1 cellular context compared by ENCODE assay signal in the genomic region with DNA sequence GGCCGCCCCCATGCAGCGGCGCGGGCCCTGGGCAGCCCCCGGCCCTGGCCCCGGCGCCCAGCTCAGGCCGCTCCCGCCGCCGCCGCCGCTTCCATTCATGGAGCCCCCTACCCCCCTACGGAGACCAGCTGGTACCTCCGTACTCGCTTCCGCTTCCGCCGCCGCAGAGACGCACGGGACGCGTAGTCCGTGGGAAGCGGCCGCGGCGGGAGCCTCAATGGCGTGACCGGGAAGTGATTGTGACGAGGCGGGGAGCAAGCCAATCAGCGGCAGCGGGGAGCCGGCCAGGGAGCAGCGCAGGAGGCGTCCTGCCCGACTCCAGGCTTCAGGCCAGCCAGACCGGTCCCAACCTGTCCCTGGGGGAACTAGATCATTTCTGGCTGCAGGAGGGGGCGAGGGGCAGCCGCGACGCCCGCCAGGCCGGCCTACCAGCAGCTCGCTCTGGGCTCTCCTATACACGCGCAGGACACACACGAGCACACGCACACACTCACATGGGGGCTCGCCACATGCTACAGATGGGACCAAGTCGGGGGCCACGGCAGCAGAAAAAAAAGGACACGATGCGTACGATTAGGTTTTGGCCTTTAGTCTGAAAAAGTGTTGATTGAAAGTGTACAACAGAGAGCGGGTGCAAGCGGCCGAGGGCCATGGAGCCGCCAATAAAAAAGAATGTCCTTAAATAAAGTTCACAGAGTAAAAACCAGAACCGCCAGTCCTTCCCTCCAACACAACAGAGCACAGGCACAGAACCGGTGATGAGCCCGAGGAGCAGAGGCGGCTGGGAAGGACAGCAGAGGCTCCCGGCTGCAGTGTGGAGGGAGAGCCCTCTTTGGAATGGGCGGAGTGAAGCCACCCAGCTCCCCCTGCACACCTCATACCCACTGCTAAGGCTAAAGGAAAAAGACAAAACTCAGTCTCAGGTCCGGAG.
TF ChIP-seq lines count a peak whose summit lies in the region.

A gene with protein sequence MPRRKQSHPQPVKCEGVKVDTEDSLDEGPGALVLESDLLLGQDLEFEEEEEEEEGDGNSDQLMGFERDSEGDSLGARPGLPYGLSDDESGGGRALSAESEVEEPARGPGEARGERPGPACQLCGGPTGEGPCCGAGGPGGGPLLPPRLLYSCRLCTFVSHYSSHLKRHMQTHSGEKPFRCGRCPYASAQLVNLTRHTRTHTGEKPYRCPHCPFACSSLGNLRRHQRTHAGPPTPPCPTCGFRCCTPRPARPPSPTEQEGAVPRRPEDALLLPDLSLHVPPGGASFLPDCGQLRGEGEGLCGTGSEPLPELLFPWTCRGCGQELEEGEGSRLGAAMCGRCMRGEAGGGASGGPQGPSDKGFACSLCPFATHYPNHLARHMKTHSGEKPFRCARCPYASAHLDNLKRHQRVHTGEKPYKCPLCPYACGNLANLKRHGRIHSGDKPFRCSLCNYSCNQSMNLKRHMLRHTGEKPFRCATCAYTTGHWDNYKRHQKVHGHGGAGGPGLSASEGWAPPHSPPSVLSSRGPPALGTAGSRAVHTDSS (minus strand): TSS at position 109 of the 931 bp plus-strand sequence. CDS start 208 bp downstream, outside the sequence.

TF ChIP-seq in K562, 482 proteins besides CTCF, POLR2A, EP300 and RAD21 (continued from another document and continues in another):
- TF ChIP-seq, protein P1, sequence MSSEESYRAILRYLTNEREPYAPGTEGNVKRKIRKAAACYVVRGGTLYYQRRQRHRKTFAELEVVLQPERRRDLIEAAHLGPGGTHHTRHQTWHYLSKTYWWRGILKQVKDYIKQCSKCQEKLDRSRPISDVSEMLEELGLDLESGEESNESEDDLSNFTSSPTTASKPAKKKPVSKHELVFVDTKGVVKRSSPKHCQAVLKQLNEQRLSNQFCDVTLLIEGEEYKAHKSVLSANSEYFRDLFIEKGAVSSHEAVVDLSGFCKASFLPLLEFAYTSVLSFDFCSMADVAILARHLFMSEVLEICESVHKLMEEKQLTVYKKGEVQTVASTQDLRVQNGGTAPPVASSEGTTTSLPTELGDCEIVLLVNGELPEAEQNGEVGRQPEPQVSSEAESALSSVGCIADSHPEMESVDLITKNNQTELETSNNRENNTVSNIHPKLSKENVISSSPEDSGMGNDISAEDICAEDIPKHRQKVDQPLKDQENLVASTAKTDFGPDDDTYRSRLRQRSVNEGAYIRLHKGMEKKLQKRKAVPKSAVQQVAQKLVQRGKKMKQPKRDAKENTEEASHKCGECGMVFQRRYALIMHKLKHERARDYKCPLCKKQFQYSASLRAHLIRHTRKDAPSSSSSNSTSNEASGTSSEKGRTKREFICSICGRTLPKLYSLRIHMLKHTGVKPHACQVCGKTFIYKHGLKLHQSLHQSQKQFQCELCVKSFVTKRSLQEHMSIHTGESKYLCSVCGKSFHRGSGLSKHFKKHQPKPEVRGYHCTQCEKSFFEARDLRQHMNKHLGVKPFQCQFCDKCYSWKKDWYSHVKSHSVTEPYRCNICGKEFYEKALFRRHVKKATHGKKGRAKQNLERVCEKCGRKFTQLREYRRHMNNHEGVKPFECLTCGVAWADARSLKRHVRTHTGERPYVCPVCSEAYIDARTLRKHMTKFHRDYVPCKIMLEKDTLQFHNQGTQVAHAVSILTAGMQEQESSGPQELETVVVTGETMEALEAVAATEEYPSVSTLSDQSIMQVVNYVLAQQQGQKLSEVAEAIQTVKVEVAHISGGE (CRISPR knock-in tag; IDR thresholded peaks at IDR 0.05) = peak in 2 of 3 experiments; percentile 44 to 92; a peak in 2 of 6 replicates
- no peak; the same call in 1 of the 2 replicates for TF ChIP-seq CBX1 (IDR thresholded peaks at IDR 0.05; ENCODE audit: low read depth)
- no peak for TF ChIP-seq MYBL2 (IDR thresholded peaks at IDR 0.05; ENCODE audit: low read depth)
- TF ChIP-seq MYBL2 (CRISPR knock-in tag; IDR thresholded peaks at IDR 0.05; ENCODE audit: borderline replicate concordance) = no peak
- TF ChIP-seq, protein P2, sequence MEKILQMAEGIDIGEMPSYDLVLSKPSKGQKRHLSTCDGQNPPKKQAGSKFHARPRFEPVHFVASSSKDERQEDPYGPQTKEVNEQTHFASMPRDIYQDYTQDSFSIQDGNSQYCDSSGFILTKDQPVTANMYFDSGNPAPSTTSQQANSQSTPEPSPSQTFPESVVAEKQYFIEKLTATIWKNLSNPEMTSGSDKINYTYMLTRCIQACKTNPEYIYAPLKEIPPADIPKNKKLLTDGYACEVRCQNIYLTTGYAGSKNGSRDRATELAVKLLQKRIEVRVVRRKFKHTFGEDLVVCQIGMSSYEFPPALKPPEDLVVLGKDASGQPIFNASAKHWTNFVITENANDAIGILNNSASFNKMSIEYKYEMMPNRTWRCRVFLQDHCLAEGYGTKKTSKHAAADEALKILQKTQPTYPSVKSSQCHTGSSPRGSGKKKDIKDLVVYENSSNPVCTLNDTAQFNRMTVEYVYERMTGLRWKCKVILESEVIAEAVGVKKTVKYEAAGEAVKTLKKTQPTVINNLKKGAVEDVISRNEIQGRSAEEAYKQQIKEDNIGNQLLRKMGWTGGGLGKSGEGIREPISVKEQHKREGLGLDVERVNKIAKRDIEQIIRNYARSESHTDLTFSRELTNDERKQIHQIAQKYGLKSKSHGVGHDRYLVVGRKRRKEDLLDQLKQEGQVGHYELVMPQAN (IDR thresholded peaks at IDR 0.05; ENCODE audit: borderline replicate concordance) = peak; percentile 60; the same call in 1 of the 2 replicates
- peak; percentile 65; the same call in 1 of the 2 replicates for TF ChIP-seq ZFX (CRISPR knock-in tag; IDR thresholded peaks at IDR 0.05)
- no peak for TF ChIP-seq RBM17 (IDR thresholded peaks at IDR 0.05; ENCODE audit: borderline replicate concordance, low read depth, low read length)
- TF ChIP-seq SP2 (IDR thresholded peaks at IDR 0.05; ENCODE audit: extremely low read depth, low read depth, low read length, poor library complexity, severe bottlenecking) = no peak
- TF ChIP-seq, protein P3, sequence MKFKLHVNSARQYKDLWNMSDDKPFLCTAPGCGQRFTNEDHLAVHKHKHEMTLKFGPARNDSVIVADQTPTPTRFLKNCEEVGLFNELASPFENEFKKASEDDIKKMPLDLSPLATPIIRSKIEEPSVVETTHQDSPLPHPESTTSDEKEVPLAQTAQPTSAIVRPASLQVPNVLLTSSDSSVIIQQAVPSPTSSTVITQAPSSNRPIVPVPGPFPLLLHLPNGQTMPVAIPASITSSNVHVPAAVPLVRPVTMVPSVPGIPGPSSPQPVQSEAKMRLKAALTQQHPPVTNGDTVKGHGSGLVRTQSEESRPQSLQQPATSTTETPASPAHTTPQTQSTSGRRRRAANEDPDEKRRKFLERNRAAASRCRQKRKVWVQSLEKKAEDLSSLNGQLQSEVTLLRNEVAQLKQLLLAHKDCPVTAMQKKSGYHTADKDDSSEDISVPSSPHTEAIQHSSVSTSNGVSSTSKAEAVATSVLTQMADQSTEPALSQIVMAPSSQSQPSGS (CRISPR knock-in tag; IDR thresholded peaks at IDR 0.05) = no peak
- no peak for TF ChIP-seq FOXJ3 (CRISPR knock-in tag; IDR thresholded peaks at IDR 0.05)
- no peak for TF ChIP-seq RBM39 (optimal IDR thresholded peaks at IDR 0.05; ENCODE audit: low read depth, low read length)
- TF ChIP-seq CREB1 (IDR thresholded peaks at IDR 0.05) = peak; percentile 89
- TF ChIP-seq CREB1 (CRISPR knock-in tag; IDR thresholded peaks at IDR 0.05) = peak; percentile 90
- no peak for TF ChIP-seq HMG20B (CRISPR knock-in tag; IDR thresholded peaks at IDR 0.05)
- TF ChIP-seq, protein P4, sequence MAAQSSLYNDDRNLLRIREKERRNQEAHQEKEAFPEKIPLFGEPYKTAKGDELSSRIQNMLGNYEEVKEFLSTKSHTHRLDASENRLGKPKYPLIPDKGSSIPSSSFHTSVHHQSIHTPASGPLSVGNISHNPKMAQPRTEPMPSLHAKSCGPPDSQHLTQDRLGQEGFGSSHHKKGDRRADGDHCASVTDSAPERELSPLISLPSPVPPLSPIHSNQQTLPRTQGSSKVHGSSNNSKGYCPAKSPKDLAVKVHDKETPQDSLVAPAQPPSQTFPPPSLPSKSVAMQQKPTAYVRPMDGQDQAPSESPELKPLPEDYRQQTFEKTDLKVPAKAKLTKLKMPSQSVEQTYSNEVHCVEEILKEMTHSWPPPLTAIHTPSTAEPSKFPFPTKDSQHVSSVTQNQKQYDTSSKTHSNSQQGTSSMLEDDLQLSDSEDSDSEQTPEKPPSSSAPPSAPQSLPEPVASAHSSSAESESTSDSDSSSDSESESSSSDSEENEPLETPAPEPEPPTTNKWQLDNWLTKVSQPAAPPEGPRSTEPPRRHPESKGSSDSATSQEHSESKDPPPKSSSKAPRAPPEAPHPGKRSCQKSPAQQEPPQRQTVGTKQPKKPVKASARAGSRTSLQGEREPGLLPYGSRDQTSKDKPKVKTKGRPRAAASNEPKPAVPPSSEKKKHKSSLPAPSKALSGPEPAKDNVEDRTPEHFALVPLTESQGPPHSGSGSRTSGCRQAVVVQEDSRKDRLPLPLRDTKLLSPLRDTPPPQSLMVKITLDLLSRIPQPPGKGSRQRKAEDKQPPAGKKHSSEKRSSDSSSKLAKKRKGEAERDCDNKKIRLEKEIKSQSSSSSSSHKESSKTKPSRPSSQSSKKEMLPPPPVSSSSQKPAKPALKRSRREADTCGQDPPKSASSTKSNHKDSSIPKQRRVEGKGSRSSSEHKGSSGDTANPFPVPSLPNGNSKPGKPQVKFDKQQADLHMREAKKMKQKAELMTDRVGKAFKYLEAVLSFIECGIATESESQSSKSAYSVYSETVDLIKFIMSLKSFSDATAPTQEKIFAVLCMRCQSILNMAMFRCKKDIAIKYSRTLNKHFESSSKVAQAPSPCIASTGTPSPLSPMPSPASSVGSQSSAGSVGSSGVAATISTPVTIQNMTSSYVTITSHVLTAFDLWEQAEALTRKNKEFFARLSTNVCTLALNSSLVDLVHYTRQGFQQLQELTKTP (IDR thresholded peaks at IDR 0.05; ENCODE audit: low read depth in 1 of 2, partially characterized antibody in 2 of 2) = no peak
- no peak for TF ChIP-seq ZNF551 (CRISPR knock-in tag; IDR thresholded peaks at IDR 0.05)
- no peak for TF ChIP-seq FOXM1 (IDR thresholded peaks at IDR 0.05; ENCODE audit: low read depth)
- TF ChIP-seq FOXM1 (CRISPR knock-in tag; IDR thresholded peaks at IDR 0.05; ENCODE audit: low read depth) = 0 out of 2 replicates have a peak, but pooled peaks have one; percentile 79
- TF ChIP-seq, protein P5, sequence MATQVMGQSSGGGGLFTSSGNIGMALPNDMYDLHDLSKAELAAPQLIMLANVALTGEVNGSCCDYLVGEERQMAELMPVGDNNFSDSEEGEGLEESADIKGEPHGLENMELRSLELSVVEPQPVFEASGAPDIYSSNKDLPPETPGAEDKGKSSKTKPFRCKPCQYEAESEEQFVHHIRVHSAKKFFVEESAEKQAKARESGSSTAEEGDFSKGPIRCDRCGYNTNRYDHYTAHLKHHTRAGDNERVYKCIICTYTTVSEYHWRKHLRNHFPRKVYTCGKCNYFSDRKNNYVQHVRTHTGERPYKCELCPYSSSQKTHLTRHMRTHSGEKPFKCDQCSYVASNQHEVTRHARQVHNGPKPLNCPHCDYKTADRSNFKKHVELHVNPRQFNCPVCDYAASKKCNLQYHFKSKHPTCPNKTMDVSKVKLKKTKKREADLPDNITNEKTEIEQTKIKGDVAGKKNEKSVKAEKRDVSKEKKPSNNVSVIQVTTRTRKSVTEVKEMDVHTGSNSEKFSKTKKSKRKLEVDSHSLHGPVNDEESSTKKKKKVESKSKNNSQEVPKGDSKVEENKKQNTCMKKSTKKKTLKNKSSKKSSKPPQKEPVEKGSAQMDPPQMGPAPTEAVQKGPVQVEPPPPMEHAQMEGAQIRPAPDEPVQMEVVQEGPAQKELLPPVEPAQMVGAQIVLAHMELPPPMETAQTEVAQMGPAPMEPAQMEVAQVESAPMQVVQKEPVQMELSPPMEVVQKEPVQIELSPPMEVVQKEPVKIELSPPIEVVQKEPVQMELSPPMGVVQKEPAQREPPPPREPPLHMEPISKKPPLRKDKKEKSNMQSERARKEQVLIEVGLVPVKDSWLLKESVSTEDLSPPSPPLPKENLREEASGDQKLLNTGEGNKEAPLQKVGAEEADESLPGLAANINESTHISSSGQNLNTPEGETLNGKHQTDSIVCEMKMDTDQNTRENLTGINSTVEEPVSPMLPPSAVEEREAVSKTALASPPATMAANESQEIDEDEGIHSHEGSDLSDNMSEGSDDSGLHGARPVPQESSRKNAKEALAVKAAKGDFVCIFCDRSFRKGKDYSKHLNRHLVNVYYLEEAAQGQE (CRISPR knock-in tag; IDR thresholded peaks at IDR 0.05; ENCODE audit: low read depth) = peak; percentile 72; the same call in 1 of the 2 replicates
- no peak for TF ChIP-seq RFX7 (CRISPR knock-in tag; IDR thresholded peaks at IDR 0.05)
- no peak for TF ChIP-seq STAG1 (CRISPR knock-in tag; IDR thresholded peaks at IDR 0.05; ENCODE audit: borderline replicate concordance)
- no peak for TF ChIP-seq BMI1 (IDR thresholded peaks at IDR 0.05; ENCODE audit: low read length)
- no peak for TF ChIP-seq ZC3H11A (IDR thresholded peaks at IDR 0.05; ENCODE audit: low read depth, low read length)
- TF ChIP-seq, protein P6, sequence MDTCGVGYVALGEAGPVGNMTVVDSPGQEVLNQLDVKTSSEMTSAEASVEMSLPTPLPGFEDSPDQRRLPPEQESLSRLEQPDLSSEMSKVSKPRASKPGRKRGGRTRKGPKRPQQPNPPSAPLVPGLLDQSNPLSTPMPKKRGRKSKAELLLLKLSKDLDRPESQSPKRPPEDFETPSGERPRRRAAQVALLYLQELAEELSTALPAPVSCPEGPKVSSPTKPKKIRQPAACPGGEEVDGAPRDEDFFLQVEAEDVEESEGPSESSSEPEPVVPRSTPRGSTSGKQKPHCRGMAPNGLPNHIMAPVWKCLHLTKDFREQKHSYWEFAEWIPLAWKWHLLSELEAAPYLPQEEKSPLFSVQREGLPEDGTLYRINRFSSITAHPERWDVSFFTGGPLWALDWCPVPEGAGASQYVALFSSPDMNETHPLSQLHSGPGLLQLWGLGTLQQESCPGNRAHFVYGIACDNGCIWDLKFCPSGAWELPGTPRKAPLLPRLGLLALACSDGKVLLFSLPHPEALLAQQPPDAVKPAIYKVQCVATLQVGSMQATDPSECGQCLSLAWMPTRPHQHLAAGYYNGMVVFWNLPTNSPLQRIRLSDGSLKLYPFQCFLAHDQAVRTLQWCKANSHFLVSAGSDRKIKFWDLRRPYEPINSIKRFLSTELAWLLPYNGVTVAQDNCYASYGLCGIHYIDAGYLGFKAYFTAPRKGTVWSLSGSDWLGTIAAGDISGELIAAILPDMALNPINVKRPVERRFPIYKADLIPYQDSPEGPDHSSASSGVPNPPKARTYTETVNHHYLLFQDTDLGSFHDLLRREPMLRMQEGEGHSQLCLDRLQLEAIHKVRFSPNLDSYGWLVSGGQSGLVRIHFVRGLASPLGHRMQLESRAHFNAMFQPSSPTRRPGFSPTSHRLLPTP (IDR thresholded peaks at IDR 0.05; ENCODE audit: borderline replicate concordance, extremely low read depth, insufficient read length) = no peak
- 0 out of 2 replicates have a peak, but pooled peaks have one; percentile 18 for TF ChIP-seq NCOA1 (IDR thresholded peaks at IDR 0.05; ENCODE audit: low read depth)
- no peak for TF ChIP-seq HIVEP1 (CRISPR knock-in tag; IDR thresholded peaks at IDR 0.05)
- no peak for TF ChIP-seq CBFB (CRISPR knock-in tag; IDR thresholded peaks at IDR 0.05)
- no peak for TF ChIP-seq XRCC4 (IDR thresholded peaks at IDR 0.05; ENCODE audit: extremely low read depth, insufficient read depth, insufficient read length)
- no peak for TF ChIP-seq GABPB2 (CRISPR knock-in tag; conservative IDR thresholded peaks at IDR 0.05)
- TF ChIP-seq TAF9B (IDR thresholded peaks at IDR 0.05; ENCODE audit: partially characterized antibody) = no peak
